Comparison of ENCODE assay signal across 11 cellular contexts in the genomic region with DNA sequence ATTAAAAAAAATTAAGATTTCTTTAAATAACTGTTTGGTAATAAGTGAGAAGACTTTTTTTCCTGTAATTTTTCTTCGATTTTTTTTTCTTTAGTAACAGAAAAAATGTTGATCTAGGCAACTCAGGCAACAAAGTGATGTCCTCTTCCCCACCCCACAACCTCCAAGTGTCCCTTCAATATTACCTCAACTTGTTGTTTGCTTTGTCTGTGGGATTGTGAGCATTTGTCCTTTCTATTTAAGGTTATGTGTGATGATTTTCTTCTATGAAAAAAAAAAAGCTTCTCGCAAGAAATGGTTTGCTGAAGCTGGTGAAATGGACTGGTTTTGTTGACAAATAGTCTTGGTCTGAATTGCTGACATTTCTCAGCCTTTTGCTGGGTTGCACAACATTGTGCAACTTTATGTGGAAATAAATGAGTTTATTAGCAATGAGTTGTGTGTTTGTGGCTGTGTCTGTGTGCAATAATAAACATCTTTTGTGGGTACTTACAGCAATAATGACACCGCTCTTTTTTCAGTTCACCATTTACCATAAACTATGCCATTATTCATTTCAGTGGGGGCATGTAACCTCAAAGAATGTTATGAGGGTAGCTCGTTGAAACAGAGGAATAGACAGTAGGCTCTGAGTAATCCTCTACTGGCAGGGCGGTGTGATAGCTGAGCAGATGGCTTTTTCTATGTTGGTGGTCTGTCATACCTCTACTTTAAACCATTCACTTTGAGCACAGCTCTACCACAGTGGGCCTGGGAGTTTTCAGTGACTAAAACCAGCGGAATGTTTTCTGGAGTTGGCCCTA.
A peak's percentile ranks its signal among the peaks of the same experiment; 100 is the strongest.
DNase-seq lines count a peak whose midpoint lies in the region; ATAC-seq and TF ChIP-seq lines count a peak whose summit lies in the region.
"Had no signal": no experiment of that assay in that cellular context is flagged by ENCODE, and none has a peak within 500 bp of the region (broad histone marks: within the 10 kb centered on the region; RNA-seq: fewer than 3 reads in every experiment).

No MANE protein-coding gene starts in this region.

- H3K4me1 ChIP-seq in skeletal muscle satellite cell (ENCODE audit: control insufficient read depth, insufficient read depth, low read length), result peaks cover 50% of the 10 kb centered on the region

- H3K9ac ChIP-seq in skeletal muscle satellite cell (ENCODE audit: low read depth, low read length), result peak overlapping the region; percentile 16

- no peak overlapping the region for H3K4me2 ChIP-seq in skeletal muscle satellite cell (ENCODE audit: low read length)

- no peaks in the 10 kb centered on the region for H3K27me3 ChIP-seq in skeletal muscle satellite cell (ENCODE audit: control insufficient read depth, insufficient read depth, low read length)
- H3K27me3 ChIP-seq: sigmoid colon had no signal

- no peaks in the 10 kb centered on the region for H3K9me3 ChIP-seq in skeletal muscle satellite cell (replicated peaks; ENCODE audit: low read length)

- ATAC-seq in SK-N-SH treated with all-trans-retinoic acid at 6 μM for 48 hours, result peak; percentile 5; the same call in 2 of the 3 replicates
- ATAC-seq in HG02885 (IDR thresholded peaks at IDR 0.05; ENCODE audit: poor library complexity, unreplicated experiment), result no peak

- no peak overlapping the region for H3K4me3 ChIP-seq in skeletal muscle satellite cell (ENCODE audit: low read length)
- H3K4me3 ChIP-seq: sigmoid colon had no signal

- no peaks in the 10 kb centered on the region for H3K36me3 ChIP-seq in skeletal muscle satellite cell (ENCODE audit: insufficient read depth, low read length)
- H3K36me3 ChIP-seq: sigmoid colon had no signal

- DNase-seq in H4 (ENCODE audit: low spot score) (peak; percentile 99), foreskin melanocyte (peak; percentile 47), nucleus accumbens (lab: John Stamatoyannopoulos, UW) (no peak), DMS79 treated with DMSO at 0.1 percent for 48 hours (lab: John Stamatoyannopoulos, UW) (no peak)
- DNase-seq in activated effector memory CD4-positive, alpha-beta T cell treated with anti-CD3 and anti-CD28 coated beads, Interleukin-2, amount 50 U/mL, for 16 hours, result no peak
- DNase-seq: activated CD4-positive, alpha-beta T cell treated with anti-CD3 and anti-CD28 coated beads, Interleukin-2, amount 10 ng/mL, durations not matched to agents 24 days and 14 days; NCI-H748 treated with DMSO at 0.1 percent for 48 hours; sigmoid colon had no signal

TF ChIP-seq in SK-N-SH treated with all-trans-retinoic acid at 6 μM for 48 hours, 23 proteins besides CTCF, POLR2A, EP300 and RAD21:
- no peak for TF ChIP-seq PPARA (CRISPR knock-in tag; IDR thresholded peaks at IDR 0.05; ENCODE audit: borderline replicate concordance)
- TF ChIP-seq OSR1 (CRISPR knock-in tag; IDR thresholded peaks at IDR 0.05), result no peak; the same call in 1 of the 2 replicates
- TF ChIP-seq, protein P1, sequence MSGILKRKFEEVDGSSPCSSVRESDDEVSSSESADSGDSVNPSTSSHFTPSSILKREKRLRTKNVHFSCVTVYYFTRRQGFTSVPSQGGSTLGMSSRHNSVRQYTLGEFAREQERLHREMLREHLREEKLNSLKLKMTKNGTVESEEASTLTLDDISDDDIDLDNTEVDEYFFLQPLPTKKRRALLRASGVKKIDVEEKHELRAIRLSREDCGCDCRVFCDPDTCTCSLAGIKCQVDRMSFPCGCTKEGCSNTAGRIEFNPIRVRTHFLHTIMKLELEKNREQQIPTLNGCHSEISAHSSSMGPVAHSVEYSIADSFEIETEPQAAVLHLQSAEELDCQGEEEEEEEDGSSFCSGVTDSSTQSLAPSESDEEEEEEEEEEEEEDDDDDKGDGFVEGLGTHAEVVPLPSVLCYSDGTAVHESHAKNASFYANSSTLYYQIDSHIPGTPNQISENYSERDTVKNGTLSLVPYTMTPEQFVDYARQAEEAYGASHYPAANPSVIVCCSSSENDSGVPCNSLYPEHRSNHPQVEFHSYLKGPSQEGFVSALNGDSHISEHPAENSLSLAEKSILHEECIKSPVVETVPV (CRISPR knock-in tag; IDR thresholded peaks at IDR 0.05), result no peak
- TF ChIP-seq, protein P2, sequence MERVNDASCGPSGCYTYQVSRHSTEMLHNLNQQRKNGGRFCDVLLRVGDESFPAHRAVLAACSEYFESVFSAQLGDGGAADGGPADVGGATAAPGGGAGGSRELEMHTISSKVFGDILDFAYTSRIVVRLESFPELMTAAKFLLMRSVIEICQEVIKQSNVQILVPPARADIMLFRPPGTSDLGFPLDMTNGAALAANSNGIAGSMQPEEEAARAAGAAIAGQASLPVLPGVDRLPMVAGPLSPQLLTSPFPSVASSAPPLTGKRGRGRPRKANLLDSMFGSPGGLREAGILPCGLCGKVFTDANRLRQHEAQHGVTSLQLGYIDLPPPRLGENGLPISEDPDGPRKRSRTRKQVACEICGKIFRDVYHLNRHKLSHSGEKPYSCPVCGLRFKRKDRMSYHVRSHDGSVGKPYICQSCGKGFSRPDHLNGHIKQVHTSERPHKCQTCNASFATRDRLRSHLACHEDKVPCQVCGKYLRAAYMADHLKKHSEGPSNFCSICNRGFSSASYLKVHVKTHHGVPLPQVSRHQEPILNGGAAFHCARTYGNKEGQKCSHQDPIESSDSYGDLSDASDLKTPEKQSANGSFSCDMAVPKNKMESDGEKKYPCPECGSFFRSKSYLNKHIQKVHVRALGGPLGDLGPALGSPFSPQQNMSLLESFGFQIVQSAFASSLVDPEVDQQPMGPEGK (CRISPR knock-in tag; IDR thresholded peaks at IDR 0.05; ENCODE audit: borderline replicate concordance), result no peak
- no peak for TF ChIP-seq ZNF8 (CRISPR knock-in tag; IDR thresholded peaks at IDR 0.05)
- no peak for TF ChIP-seq ZNF565 (CRISPR knock-in tag; conservative IDR thresholded peaks at IDR 0.05; ENCODE audit: low read depth)
- no peak for TF ChIP-seq GLIS3 (CRISPR knock-in tag; IDR thresholded peaks at IDR 0.05)
- TF ChIP-seq, protein P3, sequence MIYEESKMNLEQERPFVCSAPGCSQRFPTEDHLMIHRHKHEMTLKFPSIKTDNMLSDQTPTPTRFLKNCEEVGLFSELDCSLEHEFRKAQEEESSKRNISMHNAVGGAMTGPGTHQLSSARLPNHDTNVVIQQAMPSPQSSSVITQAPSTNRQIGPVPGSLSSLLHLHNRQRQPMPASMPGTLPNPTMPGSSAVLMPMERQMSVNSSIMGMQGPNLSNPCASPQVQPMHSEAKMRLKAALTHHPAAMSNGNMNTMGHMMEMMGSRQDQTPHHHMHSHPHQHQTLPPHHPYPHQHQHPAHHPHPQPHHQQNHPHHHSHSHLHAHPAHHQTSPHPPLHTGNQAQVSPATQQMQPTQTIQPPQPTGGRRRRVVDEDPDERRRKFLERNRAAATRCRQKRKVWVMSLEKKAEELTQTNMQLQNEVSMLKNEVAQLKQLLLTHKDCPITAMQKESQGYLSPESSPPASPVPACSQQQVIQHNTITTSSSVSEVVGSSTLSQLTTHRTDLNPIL (CRISPR knock-in tag; IDR thresholded peaks at IDR 0.05; ENCODE audit: low read depth), result no peak
- TF ChIP-seq TCF4 (CRISPR knock-in tag; IDR thresholded peaks at IDR 0.05; ENCODE audit: borderline replicate concordance), result no peak
- TF ChIP-seq SNAI2 (CRISPR knock-in tag; IDR thresholded peaks at IDR 0.05), result no peak
- TF ChIP-seq CSDC2 (CRISPR knock-in tag; IDR thresholded peaks at IDR 0.05), result no peak
- TF ChIP-seq ZFP30 (CRISPR knock-in tag; IDR thresholded peaks at IDR 0.05), result no peak
- no peak for TF ChIP-seq ZC3H10 (CRISPR knock-in tag; IDR thresholded peaks at IDR 0.05)
- TF ChIP-seq, protein P4, sequence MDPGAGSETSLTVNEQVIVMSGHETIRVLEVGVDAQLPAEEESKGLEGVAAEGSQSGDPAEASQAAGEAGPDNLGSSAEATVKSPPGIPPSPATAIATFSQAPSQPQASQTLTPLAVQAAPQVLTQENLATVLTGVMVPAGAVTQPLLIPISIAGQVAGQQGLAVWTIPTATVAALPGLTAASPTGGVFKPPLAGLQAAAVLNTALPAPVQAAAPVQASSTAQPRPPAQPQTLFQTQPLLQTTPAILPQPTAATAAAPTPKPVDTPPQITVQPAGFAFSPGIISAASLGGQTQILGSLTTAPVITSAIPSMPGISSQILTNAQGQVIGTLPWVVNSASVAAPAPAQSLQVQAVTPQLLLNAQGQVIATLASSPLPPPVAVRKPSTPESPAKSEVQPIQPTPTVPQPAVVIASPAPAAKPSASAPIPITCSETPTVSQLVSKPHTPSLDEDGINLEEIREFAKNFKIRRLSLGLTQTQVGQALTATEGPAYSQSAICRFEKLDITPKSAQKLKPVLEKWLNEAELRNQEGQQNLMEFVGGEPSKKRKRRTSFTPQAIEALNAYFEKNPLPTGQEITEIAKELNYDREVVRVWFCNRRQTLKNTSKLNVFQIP (CRISPR knock-in tag; IDR thresholded peaks at IDR 0.05; ENCODE audit: borderline replicate concordance, low read depth), result no peak
- TF ChIP-seq RARB (CRISPR knock-in tag; IDR thresholded peaks at IDR 0.05), result no peak
- TF ChIP-seq ISL1 (CRISPR knock-in tag; IDR thresholded peaks at IDR 0.05), result no peak
- TF ChIP-seq ZNF70 (CRISPR knock-in tag; IDR thresholded peaks at IDR 0.05), result no peak
- TF ChIP-seq, protein P5, sequence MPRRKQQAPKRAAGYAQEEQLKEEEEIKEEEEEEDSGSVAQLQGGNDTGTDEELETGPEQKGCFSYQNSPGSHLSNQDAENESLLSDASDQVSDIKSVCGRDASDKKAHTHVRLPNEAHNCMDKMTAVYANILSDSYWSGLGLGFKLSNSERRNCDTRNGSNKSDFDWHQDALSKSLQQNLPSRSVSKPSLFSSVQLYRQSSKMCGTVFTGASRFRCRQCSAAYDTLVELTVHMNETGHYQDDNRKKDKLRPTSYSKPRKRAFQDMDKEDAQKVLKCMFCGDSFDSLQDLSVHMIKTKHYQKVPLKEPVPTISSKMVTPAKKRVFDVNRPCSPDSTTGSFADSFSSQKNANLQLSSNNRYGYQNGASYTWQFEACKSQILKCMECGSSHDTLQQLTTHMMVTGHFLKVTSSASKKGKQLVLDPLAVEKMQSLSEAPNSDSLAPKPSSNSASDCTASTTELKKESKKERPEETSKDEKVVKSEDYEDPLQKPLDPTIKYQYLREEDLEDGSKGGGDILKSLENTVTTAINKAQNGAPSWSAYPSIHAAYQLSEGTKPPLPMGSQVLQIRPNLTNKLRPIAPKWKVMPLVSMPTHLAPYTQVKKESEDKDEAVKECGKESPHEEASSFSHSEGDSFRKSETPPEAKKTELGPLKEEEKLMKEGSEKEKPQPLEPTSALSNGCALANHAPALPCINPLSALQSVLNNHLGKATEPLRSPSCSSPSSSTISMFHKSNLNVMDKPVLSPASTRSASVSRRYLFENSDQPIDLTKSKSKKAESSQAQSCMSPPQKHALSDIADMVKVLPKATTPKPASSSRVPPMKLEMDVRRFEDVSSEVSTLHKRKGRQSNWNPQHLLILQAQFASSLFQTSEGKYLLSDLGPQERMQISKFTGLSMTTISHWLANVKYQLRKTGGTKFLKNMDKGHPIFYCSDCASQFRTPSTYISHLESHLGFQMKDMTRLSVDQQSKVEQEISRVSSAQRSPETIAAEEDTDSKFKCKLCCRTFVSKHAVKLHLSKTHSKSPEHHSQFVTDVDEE (CRISPR knock-in tag; IDR thresholded peaks at IDR 0.05), result no peak
- no peak for TF ChIP-seq ESRRG (CRISPR knock-in tag; IDR thresholded peaks at IDR 0.05)
- TF ChIP-seq TOX (CRISPR knock-in tag; IDR thresholded peaks at IDR 0.05; ENCODE audit: borderline replicate concordance), result no peak

Comparison
In these comparisons a context has a peak if more than half of its experiments do, and no peak if none do; other contexts are left out.
1. DNase-seq: peak in H4 (single experiment) and foreskin melanocyte (single experiment); none in activated effector memory CD4-positive, alpha-beta T cell treated with anti-CD3 and anti-CD28 coated beads, Interleukin-2, amount 50 U/mL, for 16 hours (single experiment), nucleus accumbens (0 of 56) and DMS79 treated with DMSO at 0.1 percent for 48 hours (single experiment).